ENCODE assay signal across 9 cellular contexts in genomic region chr4:74934016-74934821, GRCh38.
DNase-seq lines count a peak whose midpoint lies in the region; ATAC-seq, FAIRE-seq and TF ChIP-seq lines count a peak whose summit lies in the region.
"Had no signal": no experiment of that assay in that cellular context is flagged by ENCODE, and none has a peak within 500 bp of the region (broad histone marks: within the 10 kb centered on the region; RNA-seq: fewer than 3 reads in every experiment).

No MANE protein-coding gene starts in this region.

- H3K27ac ChIP-seq in coronary artery, result peak overlapping the region; percentile 83 to 84
- H3K27ac ChIP-seq: SJSA1 had no signal

- peak; percentile 69 for FAIRE-seq in GM18507 (lab: Jason Lieb, UNC)

- H3K4me1 Mint-ChIP-seq in stimulated activated naive CD8-positive, alpha-beta T cell treated with anti-CD3 and anti-CD28 coated beads, Interleukin-15, Interleukin-2, amounts not matched to agents 100 ng/mL and 50 ng/mL, for 24 hours (ENCODE audit: low read depth), result peaks cover 13% of the 10 kb centered on the region

- peak overlapping the region; percentile 75 for H3K4me3 Mint-ChIP-seq in stimulated activated naive CD8-positive, alpha-beta T cell treated with anti-CD3 and anti-CD28 coated beads, Interleukin-15, Interleukin-2, amounts not matched to agents 100 ng/mL and 50 ng/mL, for 24 hours

- H3K36me3 Mint-ChIP-seq in stimulated activated naive CD8-positive, alpha-beta T cell treated with anti-CD3 and anti-CD28 coated beads, Interleukin-15, Interleukin-2, amounts not matched to agents 100 ng/mL and 50 ng/mL, for 24 hours (ENCODE audit: low read depth), result no peaks in the 10 kb centered on the region

- peak overlapping the region; percentile 73 for H3K4me3 ChIP-seq in coronary artery
- H3K4me3 ChIP-seq: SJSA1 had no signal

- no peak for TF ChIP-seq CTCF in coronary artery (IDR thresholded peaks at IDR 0.05)

- peaks cover 63% of the 10 kb centered on the region for H3K27me3 Mint-ChIP-seq in stimulated activated naive CD8-positive, alpha-beta T cell treated with anti-CD3 and anti-CD28 coated beads, Interleukin-15, Interleukin-2, amounts not matched to agents 100 ng/mL and 50 ng/mL, for 24 hours

- no peak for ATAC-seq in HG03460 (IDR thresholded peaks at IDR 0.05; ENCODE audit: unreplicated experiment)

- no peak overlapping the region for H3K27ac Mint-ChIP-seq in stimulated activated naive CD8-positive, alpha-beta T cell treated with anti-CD3 and anti-CD28 coated beads, Interleukin-15, Interleukin-2, amounts not matched to agents 100 ng/mL and 50 ng/mL, for 24 hours

- no peak for DNase-seq in GM18507 (ENCODE audit: extremely low spot score, insufficient read length, low read depth)
- DNase-seq in NCI-H748 treated with DMSO at 0.1 percent for 48 hours (lab: John Stamatoyannopoulos, UW), result peak; percentile 23
- peak; percentile 76 for DNase-seq in coronary artery (ENCODE audit: low spot score)
- peak; percentile 75 for DNase-seq in left kidney (ENCODE audit: low read depth, low spot score)
- DNase-seq in NCI-H128 (lab: John Stamatoyannopoulos, UW; ENCODE audit: unreplicated experiment), result no peak
- no peak for DNase-seq in pons (ENCODE audit: low spot score)

- no peaks in the 10 kb centered on the region for H3K9me3 Mint-ChIP-seq in stimulated activated naive CD8-positive, alpha-beta T cell treated with anti-CD3 and anti-CD28 coated beads, Interleukin-15, Interleukin-2, amounts not matched to agents 100 ng/mL and 50 ng/mL, for 24 hours

Comparison
In these comparisons a context has a peak if more than half of its experiments do, and no peak if none do; other contexts are left out.
1. DNase-seq: peak in NCI-H748 treated with DMSO at 0.1 percent for 48 hours (single experiment), coronary artery (single experiment) and left kidney (single experiment); none in GM18507 (single experiment), NCI-H128 (single experiment) and pons (single experiment).